ENCODE assay signal across 14 cellular contexts in the genomic region with DNA sequence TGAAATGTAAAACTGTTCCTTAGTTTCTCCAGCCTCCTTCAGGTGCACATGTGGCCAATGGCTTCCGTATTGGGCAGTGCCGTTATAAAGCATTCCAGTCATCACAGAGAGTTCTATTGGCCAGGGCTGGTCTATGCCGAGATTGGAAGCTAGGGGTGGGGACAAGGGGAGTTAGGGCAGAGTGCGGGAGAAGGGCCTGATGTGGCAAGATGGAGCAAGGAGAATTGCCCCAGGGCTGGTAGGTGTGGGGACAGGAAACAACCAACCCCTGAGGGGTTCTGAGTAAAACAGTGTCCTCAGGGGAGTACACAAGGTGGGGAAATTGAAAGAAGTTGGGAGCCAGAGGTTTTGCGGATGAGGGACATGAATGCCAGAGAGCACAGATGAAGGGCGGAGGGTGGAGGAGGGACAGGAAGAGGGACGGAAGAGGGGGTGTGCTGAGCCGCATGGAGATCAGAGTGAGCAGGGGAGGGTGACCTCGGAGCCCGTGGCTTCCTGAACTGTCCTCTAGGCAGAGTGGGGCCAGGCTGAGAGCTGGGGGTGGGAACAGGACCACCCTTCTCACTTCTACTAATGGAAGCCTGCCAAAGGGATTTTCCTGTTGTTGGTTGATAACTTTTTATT. TPM values are rescaled to one million over a fixed set of nuclear protein-coding genes. Genes with fewer than 3 reads are reported as not detected.
DNase-seq lines count a peak whose midpoint lies in the region; ATAC-seq and TF ChIP-seq lines count a peak whose summit lies in the region.
"Had no signal": no experiment of that assay in that cellular context is flagged by ENCODE, and none has a peak within 500 bp of the region (broad histone marks: within the 10 kb centered on the region; RNA-seq: fewer than 3 reads in every experiment).

No MANE protein-coding gene starts in this region.

- H3K4ac ChIP-seq in mesendoderm (ENCODE audit: low read depth, low read length), result no peak overlapping the region

- CTCF ChIA-PET in activated CD8-positive, alpha-beta T cell treated with anti-CD3 and anti-CD28 coated beads for 36 hours (lab: Charles Lee), result no interaction called here

- no peak overlapping the region for H2AK5ac ChIP-seq in mesendoderm (ENCODE audit: low read length)

- H3K4me3 ChIP-seq in BE2C (ENCODE audit: low read depth, low read length) (no peak overlapping the region), mesendoderm (ENCODE audit: low read length) (no peak overlapping the region)
- H3K4me3 ChIP-seq in CD4-positive, CD25-positive, alpha-beta regulatory T cell (ENCODE audit: low read depth, low read length), result no peak overlapping the region
- H3K4me3 ChIP-seq: left lung, SK-N-MC had no signal

- H3K36me3 ChIP-seq in BE2C, result no peaks in the 10 kb centered on the region
- no peaks in the 10 kb centered on the region for H3K36me3 ChIP-seq in CD4-positive, CD25-positive, alpha-beta regulatory T cell (ENCODE audit: control insufficient read depth, insufficient read depth, low read length)
- no peaks in the 10 kb centered on the region for H3K36me3 ChIP-seq in mesendoderm (ENCODE audit: control insufficient read depth, insufficient read depth, low read length)
- H3K36me3 ChIP-seq: left lung had no signal

- TF ChIP-seq CTCF in BE2C (IDR thresholded peaks at IDR 0.05; ENCODE audit: low read depth, low read length), result peak; percentile 15; the same call in 1 of the 2 replicates
- no peak for TF ChIP-seq CTCF in activated CD8-positive, alpha-beta T cell treated with anti-CD3 and anti-CD28 coated beads for 36 hours (IDR thresholded peaks at IDR 0.05)

- no peak overlapping the region for H3K27ac ChIP-seq in CD4-positive, CD25-positive, alpha-beta regulatory T cell (ENCODE audit: insufficient read depth, low read length, poor library complexity, severe bottlenecking)
- H3K27ac ChIP-seq in mesendoderm (ENCODE audit: low read depth, low read length), result no peak overlapping the region
- H3K27ac ChIP-seq: left lung, SK-N-MC had no signal

- H3K27me3 ChIP-seq in BE2C (peaks cover 82% of the 10 kb centered on the region), mesendoderm (ENCODE audit: insufficient read depth, low read length, poor library complexity) (no peaks in the 10 kb centered on the region)
- H3K27me3 ChIP-seq in CD4-positive, CD25-positive, alpha-beta regulatory T cell (ENCODE audit: control insufficient read depth, insufficient read depth, low read length), result peaks cover 5% of the 10 kb centered on the region

- H3K4me1 Mint-ChIP-seq in CD4-positive, CD25-positive, alpha-beta regulatory T cell, result peaks cover 0 to 11% (median 1%) of the 10 kb centered on the region in 4 donors
- H3K4me1 Mint-ChIP-seq in activated CD8-positive, alpha-beta T cell treated with anti-CD3 and anti-CD28 coated beads for 36 hours (ENCODE audit: low read depth), result peaks cover 6% of the 10 kb centered on the region
- H3K4me1 Mint-ChIP-seq: central memory CD8-positive, alpha-beta T cell had no signal

- H3K4me1 ChIP-seq in BE2C (no peaks in the 10 kb centered on the region), mesendoderm (ENCODE audit: control insufficient read depth, low read depth, low read length) (no peaks in the 10 kb centered on the region)
- no peaks in the 10 kb centered on the region for H3K4me1 ChIP-seq in CD4-positive, CD25-positive, alpha-beta regulatory T cell (ENCODE audit: control insufficient read depth, insufficient read depth, low read length, poor library complexity, severe bottlenecking)
- H3K4me1 ChIP-seq: left lung had no signal

- H3K56ac ChIP-seq in mesendoderm (ENCODE audit: low read length), result no peak overlapping the region

- no peak overlapping the region for H2BK120ac ChIP-seq in mesendoderm (ENCODE audit: low read depth, low read length)

- no peaks in the 10 kb centered on the region for H3K79me2 ChIP-seq in mesendoderm (ENCODE audit: control insufficient read depth, insufficient read depth, low read length)

- H3K23ac ChIP-seq in mesendoderm (ENCODE audit: low read length), result no peak overlapping the region

- no peaks in the 10 kb centered on the region for H3K36me3 Mint-ChIP-seq in CD4-positive, CD25-positive, alpha-beta regulatory T cell
- H3K36me3 Mint-ChIP-seq in activated CD8-positive, alpha-beta T cell treated with anti-CD3 and anti-CD28 coated beads for 36 hours (ENCODE audit: low read depth), result no peaks in the 10 kb centered on the region

- no peaks in the 10 kb centered on the region for H3K9me3 Mint-ChIP-seq in CD4-positive, CD25-positive, alpha-beta regulatory T cell
- no peaks in the 10 kb centered on the region for H3K9me3 Mint-ChIP-seq in activated CD8-positive, alpha-beta T cell treated with anti-CD3 and anti-CD28 coated beads for 36 hours
- H3K9me3 Mint-ChIP-seq: central memory CD8-positive, alpha-beta T cell had no signal

- H4K8ac ChIP-seq in mesendoderm (ENCODE audit: low read depth, low read length), result no peak overlapping the region

- no peak overlapping the region for H3K18ac ChIP-seq in mesendoderm (ENCODE audit: low read length)

- intact Hi-C loops in activated CD8-positive, alpha-beta T cell treated with anti-CD3 and anti-CD28 coated beads for 36 hours (cut with micrococcal nuclease), result no loop called here

- no peaks in the 10 kb centered on the region for H3K9me3 ChIP-seq in BE2C
- no peaks in the 10 kb centered on the region for H3K9me3 ChIP-seq in CD4-positive, CD25-positive, alpha-beta regulatory T cell (ENCODE audit: control insufficient read depth in 2 of 2, low read length in 2 of 2)
- H3K9me3 ChIP-seq: left lung had no signal

- H3K27ac Mint-ChIP-seq in CD4-positive, CD25-positive, alpha-beta regulatory T cell, result peak overlapping the region in 2 of 3 donors; percentile 65
- peak overlapping the region; percentile 55 for H3K27ac Mint-ChIP-seq in activated CD8-positive, alpha-beta T cell treated with anti-CD3 and anti-CD28 coated beads for 36 hours

- POLR2A ChIA-PET in activated CD8-positive, alpha-beta T cell treated with anti-CD3 and anti-CD28 coated beads for 36 hours (lab: Charles Lee), result no interaction called here

- no peak overlapping the region for H2BK5ac ChIP-seq in mesendoderm (ENCODE audit: low read length)

- H3K27me3 Mint-ChIP-seq in CD4-positive, CD25-positive, alpha-beta regulatory T cell, result peaks cover 59% of the 10 kb centered on the region
- peaks cover 13% of the 10 kb centered on the region for H3K27me3 Mint-ChIP-seq in activated CD8-positive, alpha-beta T cell treated with anti-CD3 and anti-CD28 coated beads for 36 hours

- no peak overlapping the region for H4K5ac ChIP-seq in mesendoderm (ENCODE audit: low read length)

- no peak overlapping the region for H3K4me2 ChIP-seq in mesendoderm (ENCODE audit: low read length)

- DNase-seq in BE2C, result no peak
- peak in 1 of 3 donors; percentile 36 for DNase-seq in CD4-positive, CD25-positive, alpha-beta regulatory T cell
- peak; percentile 34 for DNase-seq in activated CD8-positive, alpha-beta T cell treated with anti-CD3 and anti-CD28 coated beads for 36 hours
- DNase-seq in mesendoderm, result peak; percentile 56
- DNase-seq in NCI-H510A (lab: John Stamatoyannopoulos, UW), result no peak
- no peak for DNase-seq in NK-92 (lab: John Stamatoyannopoulos, UW; ENCODE audit: unreplicated experiment)
- no peak for DNase-seq in CD1c-positive myeloid dendritic cell (ENCODE audit: extremely low spot score)
- DNase-seq: DMS79 treated with DMSO at 0.1 percent for 48 hours, Kasumi-1, left lung, NCI-H1436 had no signal

- H2BK15ac ChIP-seq in mesendoderm (replicated peaks; ENCODE audit: low read depth), result no peak overlapping the region

- no peaks in the 10 kb centered on the region for H3K79me1 ChIP-seq in mesendoderm (ENCODE audit: low read length)

- no peak overlapping the region for H3K9ac ChIP-seq in mesendoderm (ENCODE audit: low read length)

- no CpG with 5 or more reads among the region's 10 CpGs for WGBS in mesendoderm (ENCODE audit: extremely low coverage, insufficient coverage, low lambda C conversion rate)

- ATAC-seq in CD4-positive, CD25-positive, alpha-beta regulatory T cell (ENCODE audit: low read depth in 2 of 2), result peak in 1 of 2 donors; percentile 57
- peak; percentile 83 for ATAC-seq in activated CD8-positive, alpha-beta T cell treated with anti-CD3 and anti-CD28 coated beads for 36 hours
- ATAC-seq: left lung had no signal

- H3K4me3 Mint-ChIP-seq in CD4-positive, CD25-positive, alpha-beta regulatory T cell, result no peak overlapping the region
- no peak overlapping the region for H3K4me3 Mint-ChIP-seq in activated CD8-positive, alpha-beta T cell treated with anti-CD3 and anti-CD28 coated beads for 36 hours
- H3K4me3 Mint-ChIP-seq: central memory CD8-positive, alpha-beta T cell had no signal

RNA-seq across cellular contexts. Expression of a gene that starts 9.1 kb away (rescaled TPM):
- polyA plus RNA-seq in BE2C (2012; ENCODE audit: insufficient read depth, insufficient read length, low read depth), result 1.1 TPM
- not detected for total RNA-seq in CD4-positive, CD25-positive, alpha-beta regulatory T cell
- under 1 TPM in 2 of 4 donors, not detected in 2; 0.09 to 0.11 TPM for polyA plus RNA-seq in CD4-positive, CD25-positive, alpha-beta regulatory T cell
- not detected for total RNA-seq in activated CD8-positive, alpha-beta T cell treated with anti-CD3 and anti-CD28 coated beads for 36 hours
- 0.10 TPM for polyA plus RNA-seq in mesendoderm (2013, experiment 1 of 2)
- polyA plus RNA-seq in mesendoderm (2013, experiment 2 of 2), result 0.15 TPM
- total RNA-seq: myocyte had no signal

RNA-seq across cellular contexts. Expression of a gene that starts 22.5 kb away (rescaled TPM):
- polyA plus RNA-seq in BE2C (2012; ENCODE audit: insufficient read depth, insufficient read length, low read depth), result 37.8 TPM
- 25.7 TPM for total RNA-seq in CD4-positive, CD25-positive, alpha-beta regulatory T cell
- 10 to 100 TPM; 15.0 to 24.9 (median 17.0) TPM for polyA plus RNA-seq in CD4-positive, CD25-positive, alpha-beta regulatory T cell
- 10 to 100 TPM; 30.5 to 32.9 TPM for total RNA-seq in activated CD8-positive, alpha-beta T cell treated with anti-CD3 and anti-CD28 coated beads for 36 hours
- 31.3 TPM for polyA plus RNA-seq in mesendoderm (2013, experiment 1 of 2)
- 32.6 TPM for polyA plus RNA-seq in mesendoderm (2013, experiment 2 of 2)

Comparison
In these comparisons a context has a peak if more than half of its experiments do, and no peak if none do; other contexts are left out.
1. DNase-seq: peak in activated CD8-positive, alpha-beta T cell treated with anti-CD3 and anti-CD28 coated beads for 36 hours (single experiment) and mesendoderm (single experiment); none in BE2C (single experiment), NCI-H510A (single experiment), NK-92 (single experiment) and CD1c-positive myeloid dendritic cell (single experiment).